In the genomic region with DNA sequence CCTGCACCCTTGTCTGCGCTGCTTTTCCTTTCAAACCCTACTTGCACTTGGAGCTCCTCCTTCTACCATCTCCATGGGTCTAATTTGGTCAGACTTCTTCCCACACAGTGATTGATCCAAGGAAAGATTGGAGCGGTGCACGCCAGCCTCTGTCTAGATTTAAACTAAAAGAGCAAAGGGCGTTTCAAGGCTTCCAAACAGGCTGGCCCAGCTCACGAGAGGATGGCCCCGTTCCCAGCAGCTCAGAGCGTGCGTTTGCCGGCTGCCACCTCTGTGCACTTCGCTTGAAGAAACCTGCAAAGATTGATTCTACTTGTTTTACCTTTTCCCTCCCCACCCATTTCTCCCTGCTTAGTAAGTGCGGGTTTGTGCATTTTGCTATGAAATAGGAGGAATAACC, we compare ENCODE assay signal across 26 cellular contexts.
DNase-seq lines count a peak whose midpoint lies in the region; ATAC-seq and TF ChIP-seq lines count a peak whose summit lies in the region.
"Had no signal": no experiment of that assay in that cellular context is flagged by ENCODE, and none has a peak within 500 bp of the region (broad histone marks: within the 10 kb centered on the region; RNA-seq: fewer than 3 reads in every experiment).

No MANE protein-coding gene starts in this region.

- H3K9me3 Mint-ChIP-seq in GM23338 (peaks cover 9% of the 10 kb centered on the region; the same call in 2 of the 3 replicates), MCF 10A (ENCODE audit: unreplicated experiment) (peaks cover 8% of the 10 kb centered on the region)

- intact Hi-C loops in MCF 10A (cut with micrococcal nuclease) = no loop called here

- H3K9me3 ChIP-seq in neuronal stem cell (replicated peaks in 1 of 2; ENCODE audit: control insufficient read depth in 2 of 2, insufficient read depth in 1 of 2, low read depth in 1 of 2, low read length in 2 of 2) (peaks cover 0 to 29% of the 10 kb centered on the region in 2 donors), thoracic aorta (no peaks in the 10 kb centered on the region)
- H3K9me3 ChIP-seq: BE2C had no signal

- no peaks in the 10 kb centered on the region for H3K4me1 Mint-ChIP-seq in GM23338
- no peaks in the 10 kb centered on the region for H3K4me1 Mint-ChIP-seq in MCF 10A (ENCODE audit: insufficient read depth, unreplicated experiment)
- H3K4me1 Mint-ChIP-seq: CD14-positive monocyte had no signal

- no peaks in the 10 kb centered on the region for H4K20me1 ChIP-seq in GM23338 (replicated peaks; ENCODE audit: insufficient read depth)
- H4K20me1 ChIP-seq: BLaER1 had no signal

- H3K36me3 Mint-ChIP-seq in GM23338 (ENCODE audit: low read depth) (peaks cover 3% of the 10 kb centered on the region; the same call in 1 of the 3 replicates), MCF 10A (ENCODE audit: insufficient read depth, unreplicated experiment) (no peaks in the 10 kb centered on the region)
- H3K36me3 Mint-ChIP-seq: CD14-positive monocyte; CD4-positive, alpha-beta memory T cell; CD4-positive, CD25-positive, alpha-beta regulatory T cell had no signal

- H2BK15ac ChIP-seq in neuronal stem cell (ENCODE audit: low read length) = no peak overlapping the region

- no peaks in the 10 kb centered on the region for H3K79me2 ChIP-seq in GM23338 (replicated peaks; ENCODE audit: insufficient read depth)

- no peaks in the 10 kb centered on the region for H3K9me2 ChIP-seq in GM23338 (ENCODE audit: insufficient read depth)

- H3K18ac ChIP-seq in neuronal stem cell (ENCODE audit: low read length) = no peak overlapping the region

- TF ChIP-seq CTCF in GM23338 (conservative IDR thresholded peaks at IDR 0.05; ENCODE audit: low read depth in 2 of 2) = no peak
- TF ChIP-seq CTCF in thoracic aorta (IDR thresholded peaks at IDR 0.05) = no peak
- TF ChIP-seq CTCF in MCF 10A (IDR thresholded peaks at IDR 0.05; ENCODE audit: unreplicated experiment) = no peak

- H3K23ac ChIP-seq in neuronal stem cell (ENCODE audit: low read depth, low read length, poor library complexity) = no peak overlapping the region

- H4K91ac ChIP-seq in neuronal stem cell (ENCODE audit: low read depth, low read length, poor library complexity) = no peak overlapping the region

- peak overlapping the region; percentile 50 for H3K9ac ChIP-seq in neuronal stem cell (ENCODE audit: low read depth, low read length, poor library complexity)
- H3K9ac ChIP-seq: BLaER1 had no signal

- WGBS in neuronal stem cell (ENCODE audit: extremely low coverage in 2 of 2, insufficient read length in 2 of 2, insufficient replicate concordance in 1 of 2), 2 donors = no CpG with 5 or more reads among the region's 11 CpGs

- no peak overlapping the region for H3K27ac Mint-ChIP-seq in GM23338
- H3K27ac Mint-ChIP-seq in MCF 10A (ENCODE audit: low read depth, unreplicated experiment) = no peak overlapping the region
- H3K27ac Mint-ChIP-seq: CD14-positive monocyte; CD4-positive, alpha-beta memory T cell; CD4-positive, CD25-positive, alpha-beta regulatory T cell; CD8-positive, alpha-beta memory T cell had no signal

- H3K27me3 ChIP-seq in GM23338 (ENCODE audit: insufficient read depth) (no peaks in the 10 kb centered on the region), neuronal stem cell (ENCODE audit: control insufficient read depth in 3 of 3, insufficient read depth in 3 of 3, low read depth in 1 of 3, low read length in 3 of 3) (no peaks in the 10 kb centered on the region), thoracic aorta (replicated peaks; ENCODE audit: insufficient read depth) (no peaks in the 10 kb centered on the region)
- H3K27me3 ChIP-seq: BLaER1 had no signal

- no peak overlapping the region for H2BK5ac ChIP-seq in neuronal stem cell (ENCODE audit: low read length)

- no peaks in the 10 kb centered on the region for H3F3A ChIP-seq in GM23338 (replicated peaks; ENCODE audit: low read depth)

- H2BK120ac ChIP-seq in neuronal stem cell (ENCODE audit: low read depth, low read length) = no peak overlapping the region

- no peak overlapping the region for H2BK12ac ChIP-seq in neuronal stem cell (ENCODE audit: low read length)

- ATAC-seq in GM23338 (no peak), left lobe of liver (peak; percentile 32), thoracic aorta (ENCODE audit: insufficient number of reproducible peaks, low FRiP score, low read depth) (no peak), HG02623 (IDR thresholded peaks at IDR 0.05; ENCODE audit: unreplicated experiment) (no peak)
- ATAC-seq: GM12878 had no signal

- H2AFZ ChIP-seq in GM23338 (0 out of 2 replicates have a peak overlapping the region, but pooled peaks have one; percentile 43), neuronal stem cell (ENCODE audit: low read length) (no peak overlapping the region)

- H3K4me3 Mint-ChIP-seq in GM23338 (no peak overlapping the region), MCF 10A (ENCODE audit: unreplicated experiment) (no peak overlapping the region)
- H3K4me3 Mint-ChIP-seq: CD14-positive monocyte; CD4-positive, alpha-beta memory T cell; CD4-positive, CD25-positive, alpha-beta regulatory T cell; CD8-positive, alpha-beta memory T cell had no signal

- CTCF ChIA-PET in MCF 10A (lab: Yijun Ruan, JAX) = interaction anchor here (1.0 kb wide), 1 partner anchor 9 kb away, joined by 3 read pairs; no protein-coding TSS in a partner anchor

- POLR2A ChIA-PET in MCF 10A (lab: Yijun Ruan, JAX) = no interaction called here

- H3K4me2 ChIP-seq in GM23338 (no peak overlapping the region), neuronal stem cell (ENCODE audit: insufficient read depth, low read length, poor library complexity, severe bottlenecking) (no peak overlapping the region)
- H3K4me2 ChIP-seq: BLaER1 had no signal

- no peak overlapping the region for H4K8ac ChIP-seq in neuronal stem cell (ENCODE audit: low read depth, low read length)

- H2AK5ac ChIP-seq in neuronal stem cell (ENCODE audit: low read depth, low read length) = no peak overlapping the region

- peaks cover 3% of the 10 kb centered on the region for H3K27me3 Mint-ChIP-seq in GM23338 (ENCODE audit: insufficient read depth, low read depth, poor library complexity)
- H3K27me3 Mint-ChIP-seq in MCF 10A (ENCODE audit: insufficient read depth, unreplicated experiment) = no peaks in the 10 kb centered on the region

- BruUV-seq in MCF 10A (replicated peaks; lab: Mats Ljungman, UMichigan) = no TSS peak

- H3K4me3 ChIP-seq in GM23338 (no peak overlapping the region), neuronal stem cell (ENCODE audit: low read length in 2 of 2) (no peak overlapping the region), thoracic aorta (peak overlapping the region; percentile 24)
- H3K4me3 ChIP-seq: BLaER1, GM12878 had no signal

- H3K79me1 ChIP-seq in neuronal stem cell (ENCODE audit: low read depth, low read length) = no peaks in the 10 kb centered on the region

- no peak overlapping the region for H3K14ac ChIP-seq in neuronal stem cell (ENCODE audit: low read length)

- H3K27ac ChIP-seq in GM23338 (ENCODE audit: low read depth) (no peak overlapping the region), neuronal stem cell (replicated peaks; ENCODE audit: low read length) (no peak overlapping the region), thoracic aorta (peak overlapping the region; percentile 26 to 57)
- H3K27ac ChIP-seq: BLaER1 had no signal

- DNase-seq in GM23338 (ENCODE audit: low spot score) (no peak), left lobe of liver (ENCODE audit: low spot score) (no peak), neuronal stem cell (ENCODE audit: low spot score) (no peak), thoracic aorta (ENCODE audit: low spot score) (no peak), MCF 10A (ENCODE audit: unreplicated experiment) (no peak), UCSD-AML1 (lab: John Stamatoyannopoulos, UW; ENCODE audit: unreplicated experiment) (no peak), T-helper 2 cell (no peak)
- DNase-seq: 8988T; ACHN; BE2C; C1 segment of cervical spinal cord; CD4-positive, alpha-beta memory T cell; CD4-positive, CD25-positive, alpha-beta regulatory T cell; CD8-positive, alpha-beta memory T cell; COR-L47; DMS 273 treated with DMSO at 0.1 percent for 48 hours; DMS153; DMS53; DMS79; DND-41; EL; GDM1 had no signal

- H3K36me3 ChIP-seq in GM23338 (ENCODE audit: insufficient read depth) (no peaks in the 10 kb centered on the region; the same call in 1 of the 2 replicates), neuronal stem cell (replicated peaks in 1 of 2; ENCODE audit: control insufficient read depth in 2 of 2, insufficient read depth in 2 of 2, low read length in 2 of 2) (no peaks in the 10 kb centered on the region), thoracic aorta (no peaks in the 10 kb centered on the region)
- H3K36me3 ChIP-seq: BE2C, BLaER1 had no signal

- H3K4ac ChIP-seq in neuronal stem cell (ENCODE audit: low read length) = no peak overlapping the region

- H3K4me1 ChIP-seq in GM23338 (ENCODE audit: insufficient read depth) = no peaks in the 10 kb centered on the region
- no peaks in the 10 kb centered on the region for H3K4me1 ChIP-seq in neuronal stem cell (ENCODE audit: control insufficient read depth in 2 of 2, insufficient read depth in 1 of 2, low read depth in 1 of 2, low read length in 2 of 2)
- H3K4me1 ChIP-seq in thoracic aorta (ENCODE audit: control insufficient read depth in 1 of 2, low read depth in 2 of 2) = peaks cover 9 to 14% of the 10 kb centered on the region in 2 donors
- H3K4me1 ChIP-seq: BE2C had no signal

TF ChIP-seq in GM23338, 12 proteins besides CTCF, POLR2A, EP300 and RAD21 (continues in another document):
- TF ChIP-seq, protein P1, sequence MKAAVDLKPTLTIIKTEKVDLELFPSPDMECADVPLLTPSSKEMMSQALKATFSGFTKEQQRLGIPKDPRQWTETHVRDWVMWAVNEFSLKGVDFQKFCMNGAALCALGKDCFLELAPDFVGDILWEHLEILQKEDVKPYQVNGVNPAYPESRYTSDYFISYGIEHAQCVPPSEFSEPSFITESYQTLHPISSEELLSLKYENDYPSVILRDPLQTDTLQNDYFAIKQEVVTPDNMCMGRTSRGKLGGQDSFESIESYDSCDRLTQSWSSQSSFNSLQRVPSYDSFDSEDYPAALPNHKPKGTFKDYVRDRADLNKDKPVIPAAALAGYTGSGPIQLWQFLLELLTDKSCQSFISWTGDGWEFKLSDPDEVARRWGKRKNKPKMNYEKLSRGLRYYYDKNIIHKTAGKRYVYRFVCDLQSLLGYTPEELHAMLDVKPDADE (IDR thresholded peaks at IDR 0.05) = no peak
- no peak for TF ChIP-seq ZNF114 (CRISPR knock-in tag; IDR thresholded peaks at IDR 0.05)

Comparison
In these comparisons a context has a peak if more than half of its experiments do, and no peak if none do; other contexts are left out.
1. H3K27ac ChIP-seq: peak in thoracic aorta (2 of 2); none in GM23338 (single experiment) and neuronal stem cell (single experiment).